ENCODE assay signal across 23 cellular contexts in genomic region chr4:105659190-105659589, GRCh38. TPM values are rescaled to one million over a fixed set of nuclear protein-coding genes. Genes with fewer than 3 reads are reported as not detected.
A peak's percentile ranks its signal among the peaks of the same experiment; 100 is the strongest.
DNase-seq lines count a peak whose midpoint lies in the region; ATAC-seq, FAIRE-seq and TF ChIP-seq lines count a peak whose summit lies in the region.
"Had no signal": no experiment of that assay in that cellular context is flagged by ENCODE, and none has a peak within 500 bp of the region (broad histone marks: within the 10 kb centered on the region; RNA-seq: fewer than 3 reads in every experiment).

No MANE protein-coding gene starts in this region.

- no peak overlapping the region for H3K4me3 Mint-ChIP-seq in GM23338
- H3K4me3 Mint-ChIP-seq in CD8-positive, alpha-beta T cell: no peak overlapping the region
- H3K4me3 Mint-ChIP-seq: B cell; CD4-positive, CD25-positive, alpha-beta regulatory T cell; H9 had no signal

- no peak for TF ChIP-seq CTCF in HepG2 (CRISPR knock-in tag; IDR thresholded peaks at IDR 0.05)
- TF ChIP-seq CTCF in right lobe of liver (IDR thresholded peaks at IDR 0.05): no peak
- no peak for TF ChIP-seq CTCF in GM23338 (conservative IDR thresholded peaks at IDR 0.05; ENCODE audit: low read depth in 2 of 2)
- TF ChIP-seq CTCF in K562 (IDR thresholded peaks at IDR 0.05 in 2 of 3, conservative IDR thresholded peaks at IDR 0.05 in 1 of 3; ENCODE audit: insufficient read depth in 2 of 3, low read depth in 1 of 3, low read length in 3 of 3): no peak
- no peak for TF ChIP-seq CTCF in mucosa of descending colon (IDR thresholded peaks at IDR 0.05)
- no peak for TF ChIP-seq CTCF in CD8-positive, alpha-beta T cell (IDR thresholded peaks at IDR 0.05)
- no peak for TF ChIP-seq CTCF in thyroid gland (IDR thresholded peaks at IDR 0.05)

- TF ChIP-seq POLR2A in HepG2 (IDR thresholded peaks at IDR 0.05; ENCODE audit: insufficient read depth in 1 of 2, low read depth in 2 of 2, low read length in 2 of 2) (no peak), right lobe of liver (IDR thresholded peaks at IDR 0.05) (no peak), K562 (conservative IDR thresholded peaks at IDR 0.05) (no peak), thyroid gland (IDR thresholded peaks at IDR 0.05) (no peak)

- no peaks in the 10 kb centered on the region for H3F3A ChIP-seq in GM23338 (replicated peaks; ENCODE audit: low read depth)

- no peak overlapping the region for H3K27ac ChIP-seq in HepG2 (ENCODE audit: extremely low read length, insufficient read depth, low read length)
- H3K27ac ChIP-seq in right lobe of liver: no peak overlapping the region
- H3K27ac ChIP-seq in GM23338 (ENCODE audit: low read depth): no peak overlapping the region
- no peak overlapping the region for H3K27ac ChIP-seq in K562 (ENCODE audit: extremely low read depth, low read depth, low read length)
- H3K27ac ChIP-seq in CD8-positive, alpha-beta T cell (ENCODE audit: low read depth, low read length): no peak overlapping the region
- no peak overlapping the region for H3K27ac ChIP-seq in thyroid gland
- H3K27ac ChIP-seq: 22Rv1, BLaER1, C4-2B, GM23248 had no signal

- TF ChIP-seq RAD21 in HepG2 (CRISPR knock-in tag; IDR thresholded peaks at IDR 0.05) (no peak), K562 (CRISPR knock-in tag; conservative IDR thresholded peaks at IDR 0.05 in 1 of 2, IDR thresholded peaks at IDR 0.05 in 1 of 2) (no peak)

- in situ Hi-C loops in HepG2 (cut with HindIII; ENCODE audit: extremely low pct_ligation_motif_present, low pct_unique_long_range_greater_than_20kb): no loop called here
- in situ Hi-C loops in K562 (cut with MboI): no loop called here

- H3K4me3 ChIP-seq in HepG2 (replicated peaks in 1 of 3; ENCODE audit: insufficient read depth in 1 of 3, low read depth in 2 of 3, low read length in 3 of 3): no peak overlapping the region
- no peak overlapping the region for H3K4me3 ChIP-seq in right lobe of liver
- H3K4me3 ChIP-seq in GM23338: no peak overlapping the region
- H3K4me3 ChIP-seq in K562: no peak overlapping the region
- H3K4me3 ChIP-seq in mucosa of descending colon: no peak overlapping the region
- no peak overlapping the region for H3K4me3 ChIP-seq in CD8-positive, alpha-beta T cell (ENCODE audit: low read depth, low read length)
- no peak overlapping the region for H3K4me3 ChIP-seq in thyroid gland (replicated peaks in 1 of 3)
- H3K4me3 ChIP-seq: BLaER1, GM23248 had no signal

- intact Hi-C loops in HepG2 (cut with micrococcal nuclease; ENCODE audit: unreplicated experiment): no loop called here
- intact Hi-C loops in right lobe of liver (cut with DNase I): no loop called here
- intact Hi-C loops in K562 (cut with micrococcal nuclease): no loop called here
- intact Hi-C loops in mucosa of descending colon (cut with DNase I, micrococcal nuclease): no loop called here
- intact Hi-C loops in CD8-positive, alpha-beta T cell (cut with DNase I, micrococcal nuclease): no loop called here
- intact Hi-C loops in thyroid gland (cut with DNase I): no loop called here

- H3K9ac ChIP-seq in HepG2 (ENCODE audit: insufficient read depth, low read depth, low read length) (no peak overlapping the region), K562 (ENCODE audit: insufficient read depth in 1 of 2, low read depth in 2 of 2, low read length in 2 of 2) (peak overlapping the region in 1 of 2 experiments; percentile 53; a peak in 1 of 4 replicates)
- H3K9ac ChIP-seq: BLaER1, GM23248 had no signal

- H3K9me1 ChIP-seq in K562 (ENCODE audit: control insufficient read depth, insufficient read depth, low read length): no peaks in the 10 kb centered on the region

- H3K27me3 Mint-ChIP-seq in GM23338 (ENCODE audit: insufficient read depth, low read depth, poor library complexity): peaks cover 2% of the 10 kb centered on the region
- peaks cover 6% of the 10 kb centered on the region for H3K27me3 Mint-ChIP-seq in CD8-positive, alpha-beta T cell (ENCODE audit: low read depth)

- H3K4me1 ChIP-seq in HepG2 (ENCODE audit: insufficient read depth, low read length): no peaks in the 10 kb centered on the region
- H3K4me1 ChIP-seq in right lobe of liver: peaks cover 0 to 2% (median 0%) of the 10 kb centered on the region in 4 donors
- no peaks in the 10 kb centered on the region for H3K4me1 ChIP-seq in GM23338 (ENCODE audit: insufficient read depth)
- no peaks in the 10 kb centered on the region for H3K4me1 ChIP-seq in K562 (replicated peaks in 1 of 2; ENCODE audit: control insufficient read depth in 2 of 2, insufficient read depth in 2 of 2, low read length in 2 of 2)
- no peaks in the 10 kb centered on the region for H3K4me1 ChIP-seq in mucosa of descending colon (ENCODE audit: low read depth)
- no peaks in the 10 kb centered on the region for H3K4me1 ChIP-seq in CD8-positive, alpha-beta T cell (ENCODE audit: insufficient read depth, low read length)
- H3K4me1 ChIP-seq in thyroid gland: no peaks in the 10 kb centered on the region
- H3K4me1 ChIP-seq: BLaER1 had no signal

- no peaks in the 10 kb centered on the region for H3K4me1 Mint-ChIP-seq in GM23338
- H3K4me1 Mint-ChIP-seq in CD8-positive, alpha-beta T cell (ENCODE audit: low read depth): no peaks in the 10 kb centered on the region
- H3K4me1 Mint-ChIP-seq: B cell; CD4-positive, CD25-positive, alpha-beta regulatory T cell; H9 had no signal

- FAIRE-seq in HepG2 (lab: Jason Lieb, UNC) (no peak), K562 (lab: Jason Lieb, UNC) (no peak)
- FAIRE-seq: A204.1, GM12892 had no signal

- BruUV-seq in HepG2 (replicated peaks; lab: Mats Ljungman, UMichigan) (no TSS peak), K562 (replicated peaks; lab: Mats Ljungman, UMichigan) (no TSS peak)

- TF ChIP-seq EP300 in HepG2 (IDR thresholded peaks at IDR 0.05; ENCODE audit: low read depth in 2 of 2, low read length in 2 of 2) (no peak), HepG2 (CRISPR knock-in tag; IDR thresholded peaks at IDR 0.05; ENCODE audit: borderline replicate concordance) (no peak), K562 (IDR thresholded peaks at IDR 0.05; ENCODE audit: low read length) (no peak)

- H2AFZ ChIP-seq in HepG2 (ENCODE audit: low read length): no peak overlapping the region
- H2AFZ ChIP-seq in GM23338: peak overlapping the region; percentile 23; the same call in 1 of the 2 replicates
- H2AFZ ChIP-seq in K562 (ENCODE audit: low read depth, low read length): peak overlapping the region; percentile 51; the same call in 1 of the 2 replicates
- H2AFZ ChIP-seq: GM23248 had no signal

- no peaks in the 10 kb centered on the region for H3K36me3 ChIP-seq in HepG2 (replicated peaks in 1 of 2; ENCODE audit: control insufficient read depth in 1 of 2, insufficient read depth in 2 of 2, low read length in 2 of 2)
- H3K36me3 ChIP-seq in right lobe of liver: no peaks in the 10 kb centered on the region
- no peaks in the 10 kb centered on the region for H3K36me3 ChIP-seq in GM23338 (ENCODE audit: insufficient read depth)
- H3K36me3 ChIP-seq in K562 (ENCODE audit: control insufficient read depth, insufficient read depth, low read length): no peaks in the 10 kb centered on the region
- H3K36me3 ChIP-seq in mucosa of descending colon (ENCODE audit: low read depth): no peaks in the 10 kb centered on the region
- no peaks in the 10 kb centered on the region for H3K36me3 ChIP-seq in CD8-positive, alpha-beta T cell (ENCODE audit: insufficient read depth, low read length)
- no peaks in the 10 kb centered on the region for H3K36me3 ChIP-seq in thyroid gland
- H3K36me3 ChIP-seq: BLaER1 had no signal

- no peaks in the 10 kb centered on the region for H3K36me3 Mint-ChIP-seq in GM23338 (ENCODE audit: low read depth)
- no peaks in the 10 kb centered on the region for H3K36me3 Mint-ChIP-seq in CD8-positive, alpha-beta T cell
- H3K36me3 Mint-ChIP-seq: CD4-positive, CD25-positive, alpha-beta regulatory T cell had no signal

- CTCF ChIA-PET in HepG2 (lab: Yijun Ruan, JAX; ENCODE audit: low intra/inter-chr PET ratio, low total read pairs) (no interaction called here), K562 (lab: Yijun Ruan, JAX; ENCODE audit: low intra/inter-chr PET ratio) (no interaction called here)
- CTCF ChIA-PET in CD8-positive, alpha-beta T cell (lab: Charles Lee): no interaction called here

- H3K27me3 ChIP-seq in HepG2 (ENCODE audit: control insufficient read depth in 1 of 2, insufficient read depth in 2 of 2, low read length in 2 of 2) (no peaks in the 10 kb centered on the region; a peak in 1 of 5 replicates), right lobe of liver (no peaks in the 10 kb centered on the region), GM23338 (ENCODE audit: insufficient read depth) (no peaks in the 10 kb centered on the region), K562 (ENCODE audit: control insufficient read depth in 2 of 2, insufficient read depth in 2 of 2, low read length in 2 of 2) (peaks cover 0 to 4% of the 10 kb centered on the region in 2 experiments; a peak in 2 of 5 replicates), thyroid gland (no peaks in the 10 kb centered on the region)
- no peaks in the 10 kb centered on the region for H3K27me3 ChIP-seq in CD8-positive, alpha-beta T cell (ENCODE audit: insufficient read depth, low read length)
- H3K27me3 ChIP-seq: BLaER1 had no signal

- H3K9me2 ChIP-seq in GM23338 (ENCODE audit: insufficient read depth): no peaks in the 10 kb centered on the region

- H3K9me3 ChIP-seq in HepG2 (ENCODE audit: low read length) (no peaks in the 10 kb centered on the region), right lobe of liver (no peaks in the 10 kb centered on the region), K562 (replicated peaks; ENCODE audit: control insufficient read depth, insufficient read depth, low read depth, low read length) (no peaks in the 10 kb centered on the region), mucosa of descending colon (no peaks in the 10 kb centered on the region), thyroid gland (no peaks in the 10 kb centered on the region)
- no peaks in the 10 kb centered on the region for H3K9me3 ChIP-seq in CD8-positive, alpha-beta T cell (ENCODE audit: low read length)
- H3K9me3 ChIP-seq: BLaER1 had no signal

- no peaks in the 10 kb centered on the region for H4K20me1 ChIP-seq in HepG2 (ENCODE audit: insufficient read depth, low read length)
- no peaks in the 10 kb centered on the region for H4K20me1 ChIP-seq in GM23338 (replicated peaks; ENCODE audit: insufficient read depth)
- no peaks in the 10 kb centered on the region for H4K20me1 ChIP-seq in K562 (replicated peaks; ENCODE audit: control insufficient read depth, insufficient read depth, low read length)
- H4K20me1 ChIP-seq: BLaER1 had no signal

- DNase-seq in HepG2 (ENCODE audit: low spot score) (no peak), right lobe of liver (no peak), GM23338 (ENCODE audit: low spot score) (no peak), K562 (ENCODE audit: extremely low read depth in 1 of 4, low spot score in 3 of 4) (no peak), mucosa of descending colon (no peak), NCI-H146 (lab: John Stamatoyannopoulos, UW) (no peak), thyroid gland (no peak)
- no peak for DNase-seq in CD8-positive, alpha-beta T cell
- DNase-seq: Calu3; CD4-positive, CD25-positive, alpha-beta regulatory T cell; COR-L47; DMS53; DMS79 treated with DMSO at 0.1 percent for 48 hours; GF-D8; GM23248; H9 had no signal

- H3K4me2 ChIP-seq in HepG2 (ENCODE audit: low read depth, low read length): no peak overlapping the region
- H3K4me2 ChIP-seq in GM23338: no peak overlapping the region
- H3K4me2 ChIP-seq in K562 (ENCODE audit: insufficient read depth, low read length): no peak overlapping the region
- H3K4me2 ChIP-seq: BLaER1 had no signal

- POLR2A ChIA-PET in HepG2 (lab: Yijun Ruan, JAX) (no interaction called here), K562 (lab: Yijun Ruan, JAX) (no interaction called here)
- POLR2A ChIA-PET in CD8-positive, alpha-beta T cell (lab: Charles Lee): no interaction called here

- H3K79me2 ChIP-seq in HepG2 (ENCODE audit: insufficient read depth, low read length) (no peaks in the 10 kb centered on the region), GM23338 (replicated peaks; ENCODE audit: insufficient read depth) (no peaks in the 10 kb centered on the region), K562 (ENCODE audit: control insufficient read depth, insufficient read depth, low read length) (no peaks in the 10 kb centered on the region)

- ATAC-seq in HepG2: peak; percentile 42; the same call in 2 of the 3 replicates
- no peak for ATAC-seq in right lobe of liver
- ATAC-seq in GM23338: no peak; the same call in 2 of the 3 replicates
- ATAC-seq in K562: peak; percentile 55
- ATAC-seq in mucosa of descending colon: peak; percentile 13
- ATAC-seq in CD8-positive, alpha-beta T cell: no peak
- ATAC-seq: HCT116 had no signal

- no peak overlapping the region for H3K27ac Mint-ChIP-seq in GM23338
- H3K27ac Mint-ChIP-seq in CD8-positive, alpha-beta T cell: no peak overlapping the region
- H3K27ac Mint-ChIP-seq: B cell; CD4-positive, CD25-positive, alpha-beta regulatory T cell; H9 had no signal

- no peaks in the 10 kb centered on the region for H3K9me3 Mint-ChIP-seq in GM23338
- no peaks in the 10 kb centered on the region for H3K9me3 Mint-ChIP-seq in CD8-positive, alpha-beta T cell
- H3K9me3 Mint-ChIP-seq: H9 had no signal

- 32% methylated on average over 3 of the region's 6 CpGs for WGBS in HepG2 (ENCODE audit: low lambda C conversion rate)
- WGBS in right lobe of liver (ENCODE audit: insufficient coverage, low coverage, low lambda C conversion rate, missing lambda C conversion rate): 72% methylated on average over 2 of the region's 6 CpGs
- 4% methylated on average over 6 of the region's 6 CpGs for WGBS in K562 (ENCODE audit: insufficient coverage, low coverage, missing lambda C conversion rate)
- 81 to 90% methylated on average over 6 of the region's 6 CpGs for WGBS in thyroid gland, 2 donors

RNA-seq across cellular contexts. Expression of gene INTS12, which starts 49.3 kb away (rescaled TPM):
- total RNA-seq in HepG2 (2016; rRNA removed; fragmentation: Illumina TruSeq; extraction: Trizol) (21.1 and 22.9 TPM in 2 replicates), right lobe of liver (10 to 100 TPM in 5 of 6 experiments, 1 to 10 TPM in 1; 9.3 to 19.0 (median 12.5) TPM), K562 (2014; rRNA removed) (24.5 and 25.7 TPM in 2 replicates), K562 (2014; rRNA removed; fragmentation: Illumina TruSeq; extraction: Trizol) (26.8 and 28.3 TPM in 2 replicates), K562 (2015; rRNA removed; fragmentation: Illumina TruSeq; extraction: Trizol) (22.9 and 26.3 TPM in 2 replicates), K562 (2021) (26.2 and 26.7 TPM in 2 replicates), mucosa of descending colon (10 to 100 TPM; 15.9 to 18.7 (median 17.1) TPM), thyroid gland (10 to 100 TPM; 21.6 to 40.8 (median 32.2) TPM)
- 14.8 and 15.8 TPM in 2 replicates for total RNA-seq in HepG2 (2016; cell fraction: cytosol; rRNA removed; fragmentation: Illumina TruSeq; extraction: Trizol; ENCODE audit: low read depth)
- 17.9 and 22.1 TPM in 2 replicates for total RNA-seq in HepG2 (2016; cell fraction: insoluble cytoplasmic fraction; rRNA removed; fragmentation: Illumina TruSeq; extraction: Trizol)
- 19.4 and 20.9 TPM in 2 replicates for total RNA-seq in HepG2 (2016; cell fraction: membrane; rRNA removed; fragmentation: Illumina TruSeq; extraction: Trizol)
- total RNA-seq in HepG2 (2016; cell fraction: nucleus; rRNA removed; fragmentation: Illumina TruSeq; extraction: Trizol): 19.1 and 20.9 TPM in 2 replicates
- polyA plus RNA-seq in HepG2 (2011; rRNA removed) (16.0 and 20.2 TPM in 2 replicates), GM23338 (2016; fragmentation: Nextera tagmentation; extraction: Ambion mirVana) (12.3 and 15.3 TPM in 2 replicates), K562 (2011; rRNA removed) (44.3 and 57.1 TPM in 2 replicates), K562 (2014; fragmentation: Illumina TruSeq; extraction: Trizol) (51.2 and 63.7 TPM in 2 replicates), K562 (2014; fragmentation: Nextera tagmentation; extraction: Ambion mirVana) (10 to 100 TPM; 49.7 to 82.9 TPM), K562 (2014; rRNA removed) (41.2 and 42.4 TPM in 2 replicates)
- 11.3 and 15.3 TPM in 2 replicates for polyA plus RNA-seq in HepG2 (2011; cell fraction: cytosol; rRNA removed)
- polyA plus RNA-seq in HepG2 (2011; cell fraction: nucleus; rRNA removed): 10.7 TPM in 2 replicates
- 14.8 and 15.5 TPM in 2 replicates for polyA plus RNA-seq in HepG2 (2012)
- 10.0 and 11.7 TPM in 2 replicates for polyA plus RNA-seq in HepG2 (2016; cell fraction: cytosol; fragmentation: Illumina TruSeq; extraction: Trizol; ENCODE audit: low read depth)
- 30.2 and 30.6 TPM in 2 replicates for polyA plus RNA-seq in HepG2 (2016; cell fraction: insoluble cytoplasmic fraction; fragmentation: Illumina TruSeq; extraction: Trizol; ENCODE audit: low read depth)
- polyA plus RNA-seq in HepG2 (2016; cell fraction: membrane; fragmentation: Illumina TruSeq; extraction: Trizol; ENCODE audit: low read depth): 15.0 and 16.8 TPM in 2 replicates
- 26.7 and 29.3 TPM in 2 replicates for polyA plus RNA-seq in HepG2 (2016; cell fraction: nucleus; fragmentation: Illumina TruSeq; extraction: Trizol; ENCODE audit: insufficient read depth, low read depth)
- 7.7 and 14.9 TPM in 2 replicates for polyA minus RNA-seq in HepG2 (2011; rRNA and poly(A)+ RNA removed; ENCODE audit: low replicate concordance)
- 6.8 and 8.8 TPM in 2 replicates for polyA minus RNA-seq in HepG2 (2011; cell fraction: cytosol; rRNA and poly(A)+ RNA removed)
- 23.5 and 28.8 TPM in 2 replicates for polyA minus RNA-seq in HepG2 (2011; cell fraction: nucleus; rRNA and poly(A)+ RNA removed)
- total RNA-seq in GM23338 (2014; rRNA removed; shearing (Covaris generic)): 9.4 and 12.6 TPM in 2 replicates
- total RNA-seq in K562 (2011; cell fraction: chromatin; rRNA removed; ENCODE audit: low replicate concordance): 23.8 and 34.2 TPM in 2 replicates
- total RNA-seq in K562 (2011; cell fraction: nucleolus; rRNA removed): 16.7 and 19.2 TPM in 2 replicates
- total RNA-seq in K562 (2011; cell fraction: nucleoplasm; rRNA removed): 29.7 and 45.4 TPM in 2 replicates
- 22.1 and 30.7 TPM in 2 replicates for polyA plus RNA-seq in K562 (2011; cell fraction: cytosol; rRNA removed)
- 48.0 and 49.4 TPM in 2 replicates for polyA plus RNA-seq in K562 (2011; cell fraction: nucleus; rRNA removed)
- 25.5 and 36.6 TPM in 2 replicates for polyA plus RNA-seq in K562 (2012)
- 55.3 and 56.9 TPM in 2 replicates for polyA minus RNA-seq in K562 (2011; rRNA and poly(A)+ RNA removed)
- 12.7 and 17.6 TPM in 2 replicates for polyA minus RNA-seq in K562 (2011; cell fraction: cytosol; rRNA and poly(A)+ RNA removed)
- polyA minus RNA-seq in K562 (2011; cell fraction: nucleus; rRNA and poly(A)+ RNA removed): 24.5 and 35.4 TPM in 2 replicates
- total RNA-seq in CD8-positive, alpha-beta T cell: 10 to 100 TPM; 23.9 to 24.8 TPM

RNA-seq across cellular contexts. Expression of gene GSTCD, which starts 49.4 kb away (rescaled TPM):
- 30.8 and 38.7 TPM in 2 replicates for total RNA-seq in HepG2 (2016; rRNA removed; fragmentation: Illumina TruSeq; extraction: Trizol)
- total RNA-seq in HepG2 (2016; cell fraction: cytosol; rRNA removed; fragmentation: Illumina TruSeq; extraction: Trizol; ENCODE audit: low read depth): 8.2 and 9.8 TPM in 2 replicates
- 29.7 and 37.3 TPM in 2 replicates for total RNA-seq in HepG2 (2016; cell fraction: insoluble cytoplasmic fraction; rRNA removed; fragmentation: Illumina TruSeq; extraction: Trizol)
- total RNA-seq in HepG2 (2016; cell fraction: membrane; rRNA removed; fragmentation: Illumina TruSeq; extraction: Trizol): 14.8 and 16.0 TPM in 2 replicates
- total RNA-seq in HepG2 (2016; cell fraction: nucleus; rRNA removed; fragmentation: Illumina TruSeq; extraction: Trizol): 32.5 and 34.0 TPM in 2 replicates
- 6.7 and 7.9 TPM in 2 replicates for polyA plus RNA-seq in HepG2 (2011; rRNA removed)
- 4.1 and 4.5 TPM in 2 replicates for polyA plus RNA-seq in HepG2 (2011; cell fraction: cytosol; rRNA removed)
- 3.7 and 4.3 TPM in 2 replicates for polyA plus RNA-seq in HepG2 (2011; cell fraction: nucleus; rRNA removed)
- polyA plus RNA-seq in HepG2 (2012): 4.2 and 6.7 TPM in 2 replicates
- 0.76 and 0.88 TPM in 2 replicates for polyA plus RNA-seq in HepG2 (2016; cell fraction: cytosol; fragmentation: Illumina TruSeq; extraction: Trizol; ENCODE audit: low read depth)
- polyA plus RNA-seq in HepG2 (2016; cell fraction: insoluble cytoplasmic fraction; fragmentation: Illumina TruSeq; extraction: Trizol; ENCODE audit: low read depth): 17.7 and 19.5 TPM in 2 replicates
- polyA plus RNA-seq in HepG2 (2016; cell fraction: membrane; fragmentation: Illumina TruSeq; extraction: Trizol; ENCODE audit: low read depth): 3.2 TPM in 2 replicates
- 13.4 and 14.3 TPM in 2 replicates for polyA plus RNA-seq in HepG2 (2016; cell fraction: nucleus; fragmentation: Illumina TruSeq; extraction: Trizol; ENCODE audit: insufficient read depth, low read depth)
- polyA minus RNA-seq in HepG2 (2011; rRNA and poly(A)+ RNA removed; ENCODE audit: low replicate concordance): 7.8 and 9.3 TPM in 2 replicates
- polyA minus RNA-seq in HepG2 (2011; cell fraction: cytosol; rRNA and poly(A)+ RNA removed): 9.1 and 9.4 TPM in 2 replicates
- polyA minus RNA-seq in HepG2 (2011; cell fraction: nucleus; rRNA and poly(A)+ RNA removed): 21.8 and 26.5 TPM in 2 replicates
- 10 to 100 TPM in 1 of 6 experiments, 1 to 10 TPM in 5; 2.6 to 11.0 (median 3.6) TPM for total RNA-seq in right lobe of liver
- 34.3 and 39.1 TPM in 2 replicates for total RNA-seq in GM23338 (2014; rRNA removed; shearing (Covaris generic))
- 7.9 and 11.3 TPM in 2 replicates for polyA plus RNA-seq in GM23338 (2016; fragmentation: Nextera tagmentation; extraction: Ambion mirVana)
- total RNA-seq in K562 (2011; cell fraction: chromatin; rRNA removed; ENCODE audit: low replicate concordance): 41.1 and 91.5 TPM in 2 replicates
- 24.2 and 24.3 TPM in 2 replicates for total RNA-seq in K562 (2011; cell fraction: nucleolus; rRNA removed)
- 29.5 and 46.9 TPM in 2 replicates for total RNA-seq in K562 (2011; cell fraction: nucleoplasm; rRNA removed)
- 15.3 and 19.8 TPM in 2 replicates for total RNA-seq in K562 (2014; rRNA removed)
- total RNA-seq in K562 (2014; rRNA removed; fragmentation: Illumina TruSeq; extraction: Trizol): 24.5 and 25.6 TPM in 2 replicates
- total RNA-seq in K562 (2015; rRNA removed; fragmentation: Illumina TruSeq; extraction: Trizol): 19.7 and 21.1 TPM in 2 replicates
- 17.6 and 18.8 TPM in 2 replicates for total RNA-seq in K562 (2021)
- 29.5 and 36.3 TPM in 2 replicates for polyA plus RNA-seq in K562 (2011; rRNA removed)
- 6.8 and 10.6 TPM in 2 replicates for polyA plus RNA-seq in K562 (2011; cell fraction: cytosol; rRNA removed)
- polyA plus RNA-seq in K562 (2011; cell fraction: nucleus; rRNA removed): 17.1 and 20.0 TPM in 2 replicates
- 7.9 and 9.3 TPM in 2 replicates for polyA plus RNA-seq in K562 (2012)
- polyA plus RNA-seq in K562 (2014; fragmentation: Illumina TruSeq; extraction: Trizol): 16.0 TPM in 2 replicates
- 1 to 10 TPM; 4.5 to 5.4 TPM for polyA plus RNA-seq in K562 (2014; fragmentation: Nextera tagmentation; extraction: Ambion mirVana)
- polyA plus RNA-seq in K562 (2014; rRNA removed): 10.4 and 14.3 TPM in 2 replicates
- polyA minus RNA-seq in K562 (2011; rRNA and poly(A)+ RNA removed): 47.9 and 56.4 TPM in 2 replicates
- polyA minus RNA-seq in K562 (2011; cell fraction: cytosol; rRNA and poly(A)+ RNA removed): 11.9 and 15.8 TPM in 2 replicates
- polyA minus RNA-seq in K562 (2011; cell fraction: nucleus; rRNA and poly(A)+ RNA removed): 38.5 and 52.8 TPM in 2 replicates
- total RNA-seq in mucosa of descending colon: 10 to 100 TPM in 2 of 3 donors, 1 to 10 TPM in 1; 6.7 to 11.6 (median 10.1) TPM
- total RNA-seq in CD8-positive, alpha-beta T cell: 1 to 10 TPM; 2.9 to 5.8 TPM
- total RNA-seq in thyroid gland: 10 to 100 TPM in 3 of 4 donors, 1 to 10 TPM in 1; 9.4 to 18.9 (median 15.2) TPM

Comparison
In these comparisons a context has a peak if more than half of its experiments do, and no peak if none do; other contexts are left out.
1. ATAC-seq: peak in HepG2 (single experiment), K562 (single experiment) and mucosa of descending colon (single experiment); none in right lobe of liver (0 of 4), GM23338 (single experiment) and CD8-positive, alpha-beta T cell (single experiment).